In genomic region chr14:95157987-95158712, GRCh38 we compare ENCODE assay signal across 8 cellular contexts. TPM values are rescaled to one million over a fixed set of nuclear protein-coding genes. Genes with fewer than 3 reads are reported as not detected.
DNase-seq lines count a peak whose midpoint lies in the region; TF ChIP-seq lines count a peak whose summit lies in the region.

No MANE protein-coding gene starts in this region.

- peak overlapping the region; percentile 81 for H3K4me3 ChIP-seq in HEK293 (ENCODE audit: low read depth, low read length)
- peak overlapping the region; percentile 81 for H3K4me3 ChIP-seq in ectodermal cell (ENCODE audit: insufficient read depth, low read depth, low read length)

- H3K27ac Mint-ChIP-seq in nephron progenitor cell = peak overlapping the region; percentile 98

- no peaks in the 10 kb centered on the region for H3K9me3 Mint-ChIP-seq in nephron progenitor cell

- H3K36me3 ChIP-seq in HEK293 (ENCODE audit: control insufficient read depth in 2 of 2, insufficient read depth in 1 of 2, low read length in 2 of 2) = no peaks in the 10 kb centered on the region
- H3K36me3 ChIP-seq in ectodermal cell (ENCODE audit: control insufficient read depth, insufficient read depth, low read length) = no peaks in the 10 kb centered on the region

- CTCF ChIA-PET in HEK293 (lab: Yijun Ruan, JAX) = no interaction called here

- peak overlapping the region; percentile 99 for H3K27ac ChIP-seq in HEK293 (ENCODE audit: extremely low read depth, low read depth, low read length)
- peak overlapping the region; percentile 71 for H3K27ac ChIP-seq in ectodermal cell (ENCODE audit: insufficient read depth, low read depth, low read length, poor library complexity, severe bottlenecking)

- H3K4me1 ChIP-seq in HEK293 (ENCODE audit: control insufficient read depth, insufficient read depth, low read length) = peaks cover 18% of the 10 kb centered on the region
- no peaks in the 10 kb centered on the region for H3K4me1 ChIP-seq in ectodermal cell (ENCODE audit: control insufficient read depth, insufficient read depth, low read length)

- H3K27me3 ChIP-seq in ectodermal cell (ENCODE audit: control insufficient read depth, insufficient read depth, low read length, poor library complexity, severe bottlenecking) = no peaks in the 10 kb centered on the region

- DNase-seq in NCI-H82 (lab: John Stamatoyannopoulos, UW) = peak; percentile 11
- no peak for DNase-seq in NCI-H82 treated with DMSO at 0.1 percent for 48 hours (lab: John Stamatoyannopoulos, UW; ENCODE audit: unreplicated experiment)
- peak; percentile 64 for DNase-seq in RKO (ENCODE audit: low spot score)
- DNase-seq in nephron progenitor cell = no peak
- DNase-seq in NCI-H1048 (lab: John Stamatoyannopoulos, UW) = no peak
- no peak for DNase-seq in NCI-H524 (lab: John Stamatoyannopoulos, UW)

- H3K9me3 ChIP-seq in HEK293 (ENCODE audit: control insufficient read depth, insufficient read depth, low read depth, low read length) (no peaks in the 10 kb centered on the region), ectodermal cell (ENCODE audit: control insufficient read depth, low read length) (no peaks in the 10 kb centered on the region)

- peaks cover 63% of the 10 kb centered on the region for H3K4me1 Mint-ChIP-seq in nephron progenitor cell

- H3K27me3 Mint-ChIP-seq in nephron progenitor cell (ENCODE audit: low read depth, poor library complexity) = peaks cover 7% of the 10 kb centered on the region

- TF ChIP-seq CTCF in HEK293 (tag by site-specific recombination; IDR thresholded peaks at IDR 0.05) = no peak
- TF ChIP-seq CTCF in nephron progenitor cell (IDR thresholded peaks at IDR 0.05) = no peak

- POLR2A ChIA-PET in HEK293 (lab: Yijun Ruan, JAX) = interaction anchor here (1.1 kb wide), 1 partner anchor 22 kb away, joined by 3 read pairs; no protein-coding TSS in a partner anchor

- H3K36me3 Mint-ChIP-seq in nephron progenitor cell (ENCODE audit: low read depth) = peaks cover 35% of the 10 kb centered on the region

- WGBS in ectodermal cell, 2 experiments = 25 to 29% methylated on average over 8 to 12 of the region's 12 CpGs

- H3K4me3 Mint-ChIP-seq in nephron progenitor cell = peak overlapping the region; percentile 95

TF ChIP-seq in HEK293, 187 proteins besides CTCF, POLR2A, EP300 and RAD21:
- TF ChIP-seq ZNF335 (tag by site-specific recombination; conservative IDR thresholded peaks at IDR 0.05) (peak; percentile 63), ZNF423 (tag by site-specific recombination; IDR thresholded peaks at IDR 0.05) (0 out of 2 replicates have a peak, but pooled peaks have one; percentile 21), GLIS1 (tag by site-specific recombination; IDR thresholded peaks at IDR 0.05) (peak; percentile 65), ZNF521 (tag by site-specific recombination; IDR thresholded peaks at IDR 0.05) (no peak), ZBTB11 (tag by site-specific recombination; conservative IDR thresholded peaks at IDR 0.05; ENCODE audit: low read depth) (peak; percentile 25; the same call in 1 of the 2 replicates)
TF ChIP-seq in HEK293: peak in this region for 4.

RNA-seq across cellular contexts. Expression of gene DICER1, which starts 0.8 kb away (rescaled TPM):
- polyA plus RNA-seq in ectodermal cell (2013, experiment 1 of 4) = 38.2 TPM
- polyA plus RNA-seq in ectodermal cell (2013, experiment 2 of 4) = 38.5 TPM
- polyA plus RNA-seq in ectodermal cell (2013, experiment 3 of 4) = 55.3 TPM
- polyA plus RNA-seq in ectodermal cell (2013, experiment 4 of 4) = 59.7 TPM

Comparison
In these comparisons a context has a peak if more than half of its experiments do, and no peak if none do; other contexts are left out.
1. DNase-seq: peak in NCI-H82 (single experiment) and RKO (single experiment); none in NCI-H82 treated with DMSO at 0.1 percent for 48 hours (single experiment), nephron progenitor cell (single experiment), NCI-H1048 (single experiment) and NCI-H524 (0 of 2).